ENCODE assay signal across 13 cellular contexts in the genomic region with DNA sequence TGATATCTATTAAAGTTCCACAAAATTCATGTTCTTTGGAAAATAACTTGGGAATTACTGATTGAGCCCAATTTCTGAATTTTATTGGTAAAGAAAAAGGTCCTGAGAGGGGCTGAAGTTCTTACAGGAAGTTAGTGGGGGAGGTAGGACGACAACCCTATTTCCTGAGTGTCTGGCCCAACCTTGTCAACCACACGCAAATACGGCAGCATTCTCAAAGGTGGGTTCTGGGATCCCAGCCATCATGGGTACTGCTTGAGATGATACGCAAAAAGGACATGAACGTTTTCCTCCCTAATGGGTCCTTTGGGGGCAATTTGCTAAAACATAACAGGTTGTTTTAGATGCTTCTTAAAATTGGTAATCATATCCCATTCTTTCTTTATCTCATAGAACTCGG. TPM values are rescaled to one million over a fixed set of nuclear protein-coding genes. Genes with fewer than 3 reads are reported as not detected.
DNase-seq lines count a peak whose midpoint lies in the region; ATAC-seq, FAIRE-seq and TF ChIP-seq lines count a peak whose summit lies in the region.
"Had no signal": no experiment of that assay in that cellular context is flagged by ENCODE, and none has a peak within 500 bp of the region (broad histone marks: within the 10 kb centered on the region; RNA-seq: fewer than 3 reads in every experiment).

No MANE protein-coding gene starts in this region.

- H3K27ac Mint-ChIP-seq in activated CD8-positive, alpha-beta memory T cell treated with anti-CD3 and anti-CD28 coated beads, Interleukin-2, amount 10 ng/mL, durations not matched to agents 7 days and 5 days, result peak overlapping the region; percentile 99
- H3K27ac Mint-ChIP-seq in T-helper 1 cell treated with Interleukin-12 subunit alpha and Interleukin-12 subunit beta and Interleukin-4 antibody, amounts not matched to agents 30 μg/mL and 1 μg/mL, for 36 hours, result peak overlapping the region; percentile 94
- peak overlapping the region in 4 of 5 experiments; percentile 59 to 98 (median 86) for H3K27ac Mint-ChIP-seq in brain
- H3K27ac Mint-ChIP-seq in stimulated activated naive CD8-positive, alpha-beta T cell treated with anti-CD3 and anti-CD28 coated beads, Interleukin-15, amount 100 ng/mL, for 72 hours, result peak overlapping the region; percentile 28 to 78

- no peak for ATAC-seq in activated CD8-positive, alpha-beta memory T cell treated with anti-CD3 and anti-CD28 coated beads, Interleukin-2, amount 10 ng/mL, durations not matched to agents 7 days and 5 days
- ATAC-seq in stimulated activated naive CD8-positive, alpha-beta T cell treated with anti-CD3 and anti-CD28 coated beads, Interleukin-15, amount 100 ng/mL, for 72 hours, result no peak
- ATAC-seq in pancreas, result no peak

- peaks cover 76% of the 10 kb centered on the region for H3K4me1 Mint-ChIP-seq in activated CD8-positive, alpha-beta memory T cell treated with anti-CD3 and anti-CD28 coated beads, Interleukin-2, amount 10 ng/mL, durations not matched to agents 7 days and 5 days
- peaks cover 73% of the 10 kb centered on the region for H3K4me1 Mint-ChIP-seq in T-helper 1 cell treated with Interleukin-12 subunit alpha and Interleukin-12 subunit beta and Interleukin-4 antibody, amounts not matched to agents 30 μg/mL and 1 μg/mL, for 36 hours (ENCODE audit: low read depth)
- peaks cover 62% of the 10 kb centered on the region for H3K4me1 Mint-ChIP-seq in brain
- peaks cover 75% of the 10 kb centered on the region for H3K4me1 Mint-ChIP-seq in stimulated activated naive CD8-positive, alpha-beta T cell treated with anti-CD3 and anti-CD28 coated beads, Interleukin-15, amount 100 ng/mL, for 72 hours

- H3K4me3 Mint-ChIP-seq in activated CD8-positive, alpha-beta memory T cell treated with anti-CD3 and anti-CD28 coated beads, Interleukin-2, amount 10 ng/mL, durations not matched to agents 7 days and 5 days, result peak overlapping the region; percentile 67
- peak overlapping the region; percentile 79 for H3K4me3 Mint-ChIP-seq in T-helper 1 cell treated with Interleukin-12 subunit alpha and Interleukin-12 subunit beta and Interleukin-4 antibody, amounts not matched to agents 30 μg/mL and 1 μg/mL, for 36 hours
- H3K4me3 Mint-ChIP-seq in brain, result peak overlapping the region in 2 of 5 experiments; percentile 44 to 92
- peak overlapping the region; percentile 83 to 93 for H3K4me3 Mint-ChIP-seq in stimulated activated naive CD8-positive, alpha-beta T cell treated with anti-CD3 and anti-CD28 coated beads, Interleukin-15, amount 100 ng/mL, for 72 hours

- peaks cover 0 to 33% of the 10 kb centered on the region in 2 donors for H3K4me1 ChIP-seq in right atrium auricular region
- H3K4me1 ChIP-seq in pancreas, result peaks cover 11 to 50% (median 38%) of the 10 kb centered on the region in 3 donors

- WGBS in pancreas, 2 donors, result 84 to 90% methylated on average over 6 of the region's 6 CpGs

- H3K36me3 ChIP-seq in right atrium auricular region (no peaks in the 10 kb centered on the region), pancreas (no peaks in the 10 kb centered on the region)
- H3K36me3 ChIP-seq: left ventricle myocardium inferior had no signal

- H3K27me3 ChIP-seq in right atrium auricular region (no peaks in the 10 kb centered on the region), pancreas (no peaks in the 10 kb centered on the region)
- H3K27me3 ChIP-seq: dorsolateral prefrontal cortex had no signal

- no peak overlapping the region for H3K27ac ChIP-seq in right atrium auricular region
- peak overlapping the region in 1 of 4 donors; percentile 62 for H3K27ac ChIP-seq in pancreas

- FAIRE-seq in pancreas (lab: Jason Lieb, UNC), result no peak

- H3K9me3 ChIP-seq in right atrium auricular region, result no peaks in the 10 kb centered on the region
- no peaks in the 10 kb centered on the region for H3K9me3 ChIP-seq in pancreas
- H3K9me3 ChIP-seq: left ventricle myocardium inferior had no signal

- CTCF ChIA-PET in activated CD8-positive, alpha-beta memory T cell treated with anti-CD3 and anti-CD28 coated beads, Interleukin-2, amount 10 ng/mL, durations not matched to agents 7 days and 5 days (lab: Charles Lee), result interaction anchor here (1.1 to 2.9 kb wide), 4 partner anchors 12 to 65 kb away, joined by 3 to 20 read pairs (median 4); a partner anchor contains a TSS

- H3K4me3 ChIP-seq in right atrium auricular region (no peak overlapping the region), pancreas (no peak overlapping the region)
- H3K4me3 ChIP-seq: dorsolateral prefrontal cortex, left ventricle myocardium inferior had no signal

- H3K9me3 Mint-ChIP-seq in activated CD8-positive, alpha-beta memory T cell treated with anti-CD3 and anti-CD28 coated beads, Interleukin-2, amount 10 ng/mL, durations not matched to agents 7 days and 5 days (ENCODE audit: low read depth), result no peaks in the 10 kb centered on the region
- no peaks in the 10 kb centered on the region for H3K9me3 Mint-ChIP-seq in T-helper 1 cell treated with Interleukin-12 subunit alpha and Interleukin-12 subunit beta and Interleukin-4 antibody, amounts not matched to agents 30 μg/mL and 1 μg/mL, for 36 hours
- H3K9me3 Mint-ChIP-seq in brain, result peaks cover 0 to 3% (median 0%) of the 10 kb centered on the region in 5 experiments
- no peaks in the 10 kb centered on the region for H3K9me3 Mint-ChIP-seq in stimulated activated naive CD8-positive, alpha-beta T cell treated with anti-CD3 and anti-CD28 coated beads, Interleukin-15, amount 100 ng/mL, for 72 hours

- TF ChIP-seq CTCF in brain (conservative IDR thresholded peaks at IDR 0.05), result no peak
- no peak for TF ChIP-seq CTCF in right atrium auricular region (IDR thresholded peaks at IDR 0.05)
- TF ChIP-seq CTCF in pancreas (IDR thresholded peaks at IDR 0.05), result no peak

- H3K36me3 Mint-ChIP-seq in activated CD8-positive, alpha-beta memory T cell treated with anti-CD3 and anti-CD28 coated beads, Interleukin-2, amount 10 ng/mL, durations not matched to agents 7 days and 5 days, result peaks cover 12% of the 10 kb centered on the region
- peaks cover 7% of the 10 kb centered on the region for H3K36me3 Mint-ChIP-seq in T-helper 1 cell treated with Interleukin-12 subunit alpha and Interleukin-12 subunit beta and Interleukin-4 antibody, amounts not matched to agents 30 μg/mL and 1 μg/mL, for 36 hours (ENCODE audit: low read depth)
- no peaks in the 10 kb centered on the region for H3K36me3 Mint-ChIP-seq in brain

- H3K27me3 Mint-ChIP-seq in activated CD8-positive, alpha-beta memory T cell treated with anti-CD3 and anti-CD28 coated beads, Interleukin-2, amount 10 ng/mL, durations not matched to agents 7 days and 5 days, result no peaks in the 10 kb centered on the region
- H3K27me3 Mint-ChIP-seq in T-helper 1 cell treated with Interleukin-12 subunit alpha and Interleukin-12 subunit beta and Interleukin-4 antibody, amounts not matched to agents 30 μg/mL and 1 μg/mL, for 36 hours (ENCODE audit: low read depth), result no peaks in the 10 kb centered on the region
- peaks cover 8% of the 10 kb centered on the region for H3K27me3 Mint-ChIP-seq in brain
- H3K27me3 Mint-ChIP-seq in stimulated activated naive CD8-positive, alpha-beta T cell treated with anti-CD3 and anti-CD28 coated beads, Interleukin-15, amount 100 ng/mL, for 72 hours, result no peaks in the 10 kb centered on the region
- H3K27me3 Mint-ChIP-seq: progenitor cell of endocrine pancreas had no signal

- peak; percentile 69 for DNase-seq in activated CD8-positive, alpha-beta memory T cell treated with anti-CD3 and anti-CD28 coated beads, Interleukin-2, amount 10 ng/mL, durations not matched to agents 7 days and 5 days
- no peak for DNase-seq in activated CD8-positive, alpha-beta memory T cell treated with anti-CD3 and anti-CD28 coated beads, Interleukin-2, amount 50 U/mL, for 4 hours
- no peak for DNase-seq in stimulated activated naive CD8-positive, alpha-beta T cell treated with anti-CD3 and anti-CD28 coated beads, Interleukin-15, amount 100 ng/mL, for 72 hours
- no peak for DNase-seq in right atrium auricular region (ENCODE audit: low spot score)
- DNase-seq in pancreas, result no peak
- no peak for DNase-seq in dedifferentiated amniotic fluid mesenchymal stem cell (ENCODE audit: extremely low spot score)
- DNase-seq: dorsolateral prefrontal cortex, left ventricle myocardium inferior, NCI-H510A treated with DMSO at 0.1 percent for 48 hours, SHP77 treated with DMSO at 0.1 percent for 48 hours had no signal

- intact Hi-C loops in pancreas (cut with DNase I), result loop anchor here in 1 of 3 donors (10.0 kb wide), 1 partner anchor 64 kb away; no protein-coding TSS in a partner anchor

RNA-seq across cellular contexts. Expression of a gene that starts 2.7 kb away (rescaled TPM):
- 100 to 1,000 TPM in 1 of 2 experiments, 10 to 100 TPM in 1; 74.0 to 115 TPM for total RNA-seq in activated CD8-positive, alpha-beta memory T cell treated with anti-CD3 and anti-CD28 coated beads, Interleukin-2, amount 10 ng/mL, durations not matched to agents 7 days and 5 days
- polyA plus RNA-seq in brain (ENCODE audit: insufficient read depth, low read depth, low replicate concordance) (37.4 TPM), pancreas (100 to 1,000 TPM; 283 to 352 TPM)
- total RNA-seq in right atrium auricular region (10 to 100 TPM; 22.1 to 22.6 TPM), pancreas (100 to 1,000 TPM; 323 to 679 (median 523) TPM)

RNA-seq across cellular contexts. Expression of a gene that starts 50.0 kb away (rescaled TPM):
- 10 to 100 TPM; 23.1 to 24.8 TPM for total RNA-seq in activated CD8-positive, alpha-beta memory T cell treated with anti-CD3 and anti-CD28 coated beads, Interleukin-2, amount 10 ng/mL, durations not matched to agents 7 days and 5 days
- polyA plus RNA-seq in brain (ENCODE audit: insufficient read depth, low read depth, low replicate concordance) (32.5 TPM), pancreas (10 to 100 TPM; 15.0 to 21.1 TPM)
- total RNA-seq in right atrium auricular region (10 to 100 TPM; 18.2 to 23.1 TPM), pancreas (10 to 100 TPM in 1 of 6 donors, 1 to 10 TPM in 5; 4.2 to 12.4 (median 6.8) TPM)

RNA-seq across cellular contexts. Expression of a gene that starts 50.4 kb away (rescaled TPM):
- total RNA-seq in activated CD8-positive, alpha-beta memory T cell treated with anti-CD3 and anti-CD28 coated beads, Interleukin-2, amount 10 ng/mL, durations not matched to agents 7 days and 5 days, result 10 to 100 TPM; 39.3 to 43.2 TPM
- polyA plus RNA-seq in brain (ENCODE audit: insufficient read depth, low read depth, low replicate concordance), result 10.1 TPM
- total RNA-seq in right atrium auricular region, result 10 to 100 TPM; 32.9 to 48.9 TPM
- total RNA-seq in pancreas, result 10 to 100 TPM; 22.2 to 39.8 (median 26.4) TPM
- 10 to 100 TPM in 1 of 2 donors, 1 to 10 TPM in 1; 8.4 to 14.3 TPM for polyA plus RNA-seq in pancreas
